ENCODE assay signal across 8 cellular contexts in the genomic region with DNA sequence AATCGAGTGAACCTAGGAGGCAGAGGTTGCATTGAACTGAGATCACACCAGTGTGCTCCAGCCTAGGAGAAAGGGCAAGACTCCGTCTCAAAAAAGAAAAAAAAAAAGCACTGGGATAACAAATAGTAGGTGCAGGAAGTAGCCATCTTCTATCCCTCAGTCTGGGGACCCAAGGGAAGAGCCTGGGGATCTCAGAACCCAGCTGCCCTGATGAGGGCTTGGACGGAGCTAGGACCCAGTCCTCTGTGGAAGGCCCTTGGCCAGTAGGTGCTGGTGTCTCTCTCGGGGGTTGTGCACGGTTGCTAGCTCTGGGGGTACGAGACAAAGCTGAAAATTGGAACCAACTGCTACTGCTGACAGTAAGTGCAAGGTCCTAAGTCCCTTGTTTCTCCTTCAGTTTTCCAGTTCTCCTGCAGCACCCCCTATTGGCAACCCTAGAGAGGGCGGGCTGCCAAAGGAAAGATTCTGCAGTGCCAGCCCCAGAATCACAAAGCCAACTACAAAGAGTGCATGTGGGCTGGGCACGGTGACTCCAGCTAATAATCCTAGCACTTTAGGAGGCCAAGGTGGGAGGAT. TPM values are rescaled to one million over a fixed set of nuclear protein-coding genes. Genes with fewer than 3 reads are reported as not detected.
DNase-seq lines count a peak whose midpoint lies in the region; ATAC-seq and TF ChIP-seq lines count a peak whose summit lies in the region.

No MANE protein-coding gene starts in this region.

- H3K36me3 ChIP-seq in MG63 (peaks cover 6% of the 10 kb centered on the region), uterus (no peaks in the 10 kb centered on the region)

- no peak for TF ChIP-seq POLR2A in uterus (IDR thresholded peaks at IDR 0.05)

- ATAC-seq in esophagus mucosa (peak; percentile 72), GM21723 (IDR thresholded peaks at IDR 0.05; ENCODE audit: unreplicated experiment) (no peak), GM18867 (IDR thresholded peaks at IDR 0.05; ENCODE audit: unreplicated experiment) (no peak)

- H3K9me3 ChIP-seq in MG63 (no peaks in the 10 kb centered on the region), uterus (no peaks in the 10 kb centered on the region)

- no peaks in the 10 kb centered on the region for H3K27me3 ChIP-seq in MG63
- no peaks in the 10 kb centered on the region for H3K27me3 ChIP-seq in uterus

- H3K4me1 ChIP-seq in uterus = no peaks in the 10 kb centered on the region

- TF ChIP-seq CTCF in uterus (IDR thresholded peaks at IDR 0.05) = peak; percentile 10 to 50 (median 39)

- H3K4me3 ChIP-seq in MG63 = no peak overlapping the region
- no peak overlapping the region for H3K4me3 ChIP-seq in uterus

- peak; percentile 68 for DNase-seq in GM03348 (ENCODE audit: low spot score)
- peak; percentile 34 for DNase-seq in MG63
- DNase-seq in activated CD4-positive, alpha-beta T cell treated with anti-CD3 and anti-CD28 coated beads for 48 hours = peak; percentile 65
- peak; percentile 34 for DNase-seq in myocyte (ENCODE audit: low read depth)
- peak; percentile 36 to 49 for DNase-seq in uterus

- no peak overlapping the region for H3K27ac ChIP-seq in uterus

- intact Hi-C loops in uterus (cut with DNase I; ENCODE audit: low total_unique reads) = no loop called here

RNA-seq across cellular contexts. Expression of a gene that starts 57.6 kb away (rescaled TPM):
- total RNA-seq in MG63 (2014; rRNA removed; shearing (Covaris generic); ENCODE audit: low replicate concordance) = 18.1 and 25.7 TPM in 2 replicates
- 32.7 TPM for total RNA-seq in esophagus mucosa
- total RNA-seq in myocyte = 135 and 155 TPM in 2 replicates
- 40.2 TPM for polyA plus RNA-seq in myocyte (2012)
- 10 to 100 TPM; 26.4 to 89.6 (median 45.1) TPM for total RNA-seq in uterus
